1 cellular context compared by ENCODE assay signal in genomic region chr3:47323431-47324277, GRCh38.
TF ChIP-seq lines count a peak whose summit lies in the region.

No MANE protein-coding gene starts in this region.

TF ChIP-seq in GM23338, 12 proteins besides CTCF, POLR2A, EP300 and RAD21 (continued from another document):
- no peak for TF ChIP-seq ZNF462 (CRISPR knock-in tag; IDR thresholded peaks at IDR 0.05)
- TF ChIP-seq NANOG (IDR thresholded peaks at IDR 0.05; ENCODE audit: borderline replicate concordance) = no peak
- TF ChIP-seq JUNB (IDR thresholded peaks at IDR 0.05; ENCODE audit: unreplicated experiment) = no peak
- no peak for TF ChIP-seq ZNF331 (CRISPR knock-in tag; IDR thresholded peaks at IDR 0.05; ENCODE audit: low read depth)
- no peak for TF ChIP-seq CREB1 (CRISPR knock-in tag; IDR thresholded peaks at IDR 0.05; ENCODE audit: low read depth)
- no peak for TF ChIP-seq EZH2phosphoT487 (IDR thresholded peaks at IDR 0.05; ENCODE audit: unreplicated experiment)
- no peak for TF ChIP-seq ETS1 (IDR thresholded peaks at IDR 0.05)
- no peak for TF ChIP-seq STAT1 (IDR thresholded peaks at IDR 0.05; ENCODE audit: unreplicated experiment)
- TF ChIP-seq EZH2 (IDR thresholded peaks at IDR 0.05; ENCODE audit: low read depth, unreplicated experiment) = no peak
- no peak for TF ChIP-seq POLR2AphosphoS5 (IDR thresholded peaks at IDR 0.05; ENCODE audit: low read depth)
TF ChIP-seq in GM23338: peak in this region for 0.
